In the genomic region with DNA sequence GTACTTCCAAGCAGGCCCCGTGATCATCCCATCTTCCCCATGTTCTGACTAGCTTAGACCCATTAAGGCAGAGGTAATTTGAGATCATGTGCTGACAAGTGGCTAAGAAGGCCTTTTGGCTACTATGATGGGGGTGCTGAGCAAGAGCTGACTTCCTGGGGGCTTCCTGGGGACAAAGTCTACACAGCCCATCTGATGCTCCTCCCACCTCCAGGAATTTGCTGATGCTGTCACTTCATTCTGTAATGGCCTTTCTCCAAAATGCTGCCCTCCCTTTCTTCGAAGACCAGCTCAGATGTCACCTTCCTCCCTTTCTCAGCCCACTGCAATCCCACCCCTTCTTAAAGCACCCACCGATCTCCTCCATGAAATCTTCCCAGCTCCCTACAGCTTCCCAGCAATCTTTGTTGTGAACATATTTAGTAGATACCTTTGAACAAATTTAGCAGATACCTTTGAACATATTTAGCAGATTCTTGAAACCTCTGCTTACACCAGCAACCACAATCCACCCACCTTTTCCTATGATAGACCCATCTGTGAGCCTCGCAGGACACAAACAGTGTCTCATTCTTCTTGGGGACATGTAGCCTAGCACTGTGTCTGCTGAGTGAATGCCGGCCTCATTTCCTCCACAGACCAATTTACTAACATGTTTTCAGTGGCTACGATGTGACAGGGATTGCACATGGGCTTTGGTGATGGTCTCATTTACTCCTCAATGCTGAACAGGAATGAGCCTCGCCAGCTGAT, we compare ENCODE assay signal across 11 cellular contexts.
DNase-seq lines count a peak whose midpoint lies in the region; ATAC-seq and TF ChIP-seq lines count a peak whose summit lies in the region.
"Had no signal": no experiment of that assay in that cellular context is flagged by ENCODE, and none has a peak within 500 bp of the region (broad histone marks: within the 10 kb centered on the region; RNA-seq: fewer than 3 reads in every experiment).

No MANE protein-coding gene starts in this region.

- TF ChIP-seq POLR2A in thyroid gland (IDR thresholded peaks at IDR 0.05), result no peak

- H3K27ac ChIP-seq in thyroid gland, result peak overlapping the region; percentile 57 to 72 (median 68)
- H3K27ac ChIP-seq: Peyer's patch, suprapubic skin had no signal

- H3K4me1 ChIP-seq in thyroid gland, result peaks cover 12 to 23% of the 10 kb centered on the region in 2 donors
- H3K4me1 ChIP-seq: Peyer's patch, suprapubic skin had no signal

- intact Hi-C loops in thyroid gland (cut with DNase I), result no loop called here

- H3K4me3 ChIP-seq in thyroid gland (replicated peaks in 1 of 3), result no peak overlapping the region
- H3K4me3 ChIP-seq: Peyer's patch, suprapubic skin had no signal

- TF ChIP-seq CTCF in thyroid gland (IDR thresholded peaks at IDR 0.05), result no peak

- ATAC-seq in GM18867 (IDR thresholded peaks at IDR 0.05; ENCODE audit: unreplicated experiment) (peak; percentile 89), GM21786 (IDR thresholded peaks at IDR 0.05; ENCODE audit: unreplicated experiment) (peak; percentile 56), HG03196 (IDR thresholded peaks at IDR 0.05; ENCODE audit: unreplicated experiment) (peak; percentile 40)
- ATAC-seq: activated T-cell treated with anti-CD3 and anti-CD28 coated beads, Interleukin-2, amount 50 U/mL, for 72 hours had no signal

- no peaks in the 10 kb centered on the region for H3K36me3 ChIP-seq in thyroid gland
- H3K36me3 ChIP-seq: Peyer's patch, suprapubic skin had no signal

- H3K27me3 ChIP-seq in thyroid gland, result no peaks in the 10 kb centered on the region
- H3K27me3 ChIP-seq: Peyer's patch, suprapubic skin had no signal

- no peaks in the 10 kb centered on the region for H3K9me3 ChIP-seq in thyroid gland
- H3K9me3 ChIP-seq: Peyer's patch, suprapubic skin had no signal

- DNase-seq in thyroid gland (no peak), NCI-H446 treated with DMSO at 0.1 percent for 48 hours (lab: John Stamatoyannopoulos, UW) (no peak), occipital lobe (lab: John Stamatoyannopoulos, UW) (no peak)
- DNase-seq in central memory CD4-positive, alpha-beta T cell, result no peak
- DNase-seq: activated CD4-positive, alpha-beta T cell treated with anti-CD3 and anti-CD28 coated beads, Interleukin-2, amount 10 ng/mL, durations not matched to agents 24 days and 14 days; activated T-cell treated with anti-CD3 and anti-CD28 coated beads, Interleukin-2, amount 50 U/mL, for 72 hours; Peyer's patch had no signal

- 86% methylated on average over 7 of the region's 7 CpGs for WGBS in thyroid gland, 2 donors
